8 cellular contexts compared by ENCODE assay signal in genomic region chr1:32361674-32362473, GRCh38. TPM values are rescaled to one million over a fixed set of nuclear protein-coding genes. Genes with fewer than 3 reads are reported as not detected.
DNase-seq lines count a peak whose midpoint lies in the region; ATAC-seq and TF ChIP-seq lines count a peak whose summit lies in the region.

No MANE protein-coding gene starts in this region.

- peak; percentile 83 for DNase-seq in DMS53 (lab: John Stamatoyannopoulos, UW)
- no peak for DNase-seq in PC-3
- peak; percentile 78 for DNase-seq in left kidney (ENCODE audit: low read depth, low spot score)
- DNase-seq in stimulated activated CD4-positive, alpha-beta T cell treated with anti-CD3 and anti-CD28 coated beads, Interleukin-2, amount 100 ng/mL, for 4 hours (ENCODE audit: low read depth), result peak; percentile 22
- no peak for DNase-seq in RPMI8226

- peak overlapping the region; percentile 54 for H3K4me3 Mint-ChIP-seq in dendritic cell treated with granulocyte-macrophage colony-stimulating factor and Interleukin-4, amounts not matched to agents 40 ng/mL and 50 ng/mL, for 4 days

- peak overlapping the region; percentile 57 for H3K4me2 ChIP-seq in PC-3 (ENCODE audit: low read length)

- POLR2A ChIA-PET in PC-3 (lab: Charles Lee; ENCODE audit: unreplicated experiment), result interaction anchor here (0.6 kb wide), 1 partner anchor 10 kb away, joined by 3 read pairs; no protein-coding TSS in a partner anchor

- TF ChIP-seq CTCF in PC-3 (conservative IDR thresholded peaks at IDR 0.05; ENCODE audit: low read depth, low read length), result 0 out of 2 replicates have a peak, but pooled peaks have one; percentile 12

- no peaks in the 10 kb centered on the region for H3K9me3 ChIP-seq in PC-3 (ENCODE audit: low read length)

- intact Hi-C loops in PC-3 (cut with micrococcal nuclease), result no loop called here
- intact Hi-C loops in dendritic cell treated with granulocyte-macrophage colony-stimulating factor and Interleukin-4, amounts not matched to agents 40 ng/mL and 50 ng/mL, for 4 days (cut with micrococcal nuclease), result no loop called here

- no TSS peak for BruUV-seq in PC-3 (replicated peaks; lab: Mats Ljungman, UMichigan)

- no peak overlapping the region for H3K27ac Mint-ChIP-seq in dendritic cell treated with granulocyte-macrophage colony-stimulating factor and Interleukin-4, amounts not matched to agents 40 ng/mL and 50 ng/mL, for 4 days

- ATAC-seq in PC-3 (peak; percentile 65), GM19395 (IDR thresholded peaks at IDR 0.05; ENCODE audit: unreplicated experiment) (no peak), HG02588 (IDR thresholded peaks at IDR 0.05; ENCODE audit: unreplicated experiment) (no peak)

- H4K20me1 ChIP-seq in PC-3 (ENCODE audit: low read length), result no peaks in the 10 kb centered on the region

- H2AFZ ChIP-seq in PC-3 (ENCODE audit: low read length), result no peak overlapping the region

- H3K9ac ChIP-seq in PC-3 (ENCODE audit: low read length), result no peak overlapping the region

- peak overlapping the region; percentile 51 for H3K4me3 ChIP-seq in PC-3 (ENCODE audit: low read length)

- H3K27me3 Mint-ChIP-seq in dendritic cell treated with granulocyte-macrophage colony-stimulating factor and Interleukin-4, amounts not matched to agents 40 ng/mL and 50 ng/mL, for 4 days, result peaks cover 46% of the 10 kb centered on the region

- no peak overlapping the region for H3K27ac ChIP-seq in PC-3 (ENCODE audit: low read length)

- H3K36me3 ChIP-seq in PC-3 (ENCODE audit: low read depth, low read length), result peaks cover 3% of the 10 kb centered on the region

- no peaks in the 10 kb centered on the region for H3K27me3 ChIP-seq in PC-3 (ENCODE audit: low read length)

- H3F3A ChIP-seq in PC-3 (ENCODE audit: low read length, unreplicated experiment), result no peaks in the 10 kb centered on the region

- CTCF ChIA-PET in PC-3 (lab: Charles Lee), result no interaction called here

- no peaks in the 10 kb centered on the region for H3K9me3 Mint-ChIP-seq in dendritic cell treated with granulocyte-macrophage colony-stimulating factor and Interleukin-4, amounts not matched to agents 40 ng/mL and 50 ng/mL, for 4 days

- no peaks in the 10 kb centered on the region for H3K79me2 ChIP-seq in PC-3 (ENCODE audit: low read length)

- H3K4me1 ChIP-seq in PC-3 (ENCODE audit: insufficient read depth, low read length), result no peaks in the 10 kb centered on the region

- peaks cover 57% of the 10 kb centered on the region for H3K36me3 Mint-ChIP-seq in dendritic cell treated with granulocyte-macrophage colony-stimulating factor and Interleukin-4, amounts not matched to agents 40 ng/mL and 50 ng/mL, for 4 days (ENCODE audit: low read depth)

- H3K9me2 ChIP-seq in PC-3 (replicated peaks; ENCODE audit: low read length), result no peaks in the 10 kb centered on the region

- peaks cover 26% of the 10 kb centered on the region for H3K4me1 Mint-ChIP-seq in dendritic cell treated with granulocyte-macrophage colony-stimulating factor and Interleukin-4, amounts not matched to agents 40 ng/mL and 50 ng/mL, for 4 days (ENCODE audit: low read depth)

RNA-seq across cellular contexts. Expression of gene FAM229A, which starts 0.4 kb away (rescaled TPM):
- 3.0 and 3.7 TPM in 2 replicates for total RNA-seq in PC-3 (2014; rRNA removed)

RNA-seq across cellular contexts. Expression of gene TSSK3, which starts 0.5 kb away (rescaled TPM):
- total RNA-seq in PC-3 (2014; rRNA removed), result not detected in 2 replicates

RNA-seq across cellular contexts. Expression of gene MARCKSL1, which starts 25.8 kb away (rescaled TPM):
- 159 and 176 TPM in 2 replicates for total RNA-seq in PC-3 (2014; rRNA removed)

RNA-seq across cellular contexts. Expression of gene BSDC1, which starts 32.4 kb away (rescaled TPM):
- total RNA-seq in PC-3 (2014; rRNA removed), result 59.8 and 68.5 TPM in 2 replicates

Comparison
In these comparisons a context has a peak if more than half of its experiments do, and no peak if none do; other contexts are left out.
1. DNase-seq: peak in DMS53 (single experiment), left kidney (single experiment) and stimulated activated CD4-positive, alpha-beta T cell treated with anti-CD3 and anti-CD28 coated beads, Interleukin-2, amount 100 ng/mL, for 4 hours (single experiment); none in PC-3 (single experiment) and RPMI8226 (single experiment).